Comparison of ENCODE assay signal across 25 cellular contexts in genomic region chr21:28431022-28431421, GRCh38.
"Had no signal": no experiment of that assay in that cellular context is flagged by ENCODE, and none has a peak within 500 bp of the region (broad histone marks: within the 10 kb centered on the region; RNA-seq: fewer than 3 reads in every experiment).

No MANE protein-coding gene starts in this region.

- H3K4me1 Mint-ChIP-seq: activated CD4-positive, alpha-beta T cell treated with anti-CD3 and anti-CD28 coated beads, Interleukin-2, amount 10 ng/mL, durations not matched to agents 7 days and 5 days; activated CD8-positive, alpha-beta memory T cell treated with anti-CD3 and anti-CD28 coated beads, Interleukin-2, amount 10 ng/mL, durations not matched to agents 7 days and 5 days; activated naive CD8-positive, alpha-beta T cell treated with anti-CD3 and anti-CD28 coated beads, Interleukin-2, amount 50 U/mL, for 24 hours; naive thymus-derived CD4-positive, alpha-beta T cell; neural crest cell; stimulated activated naive B cell treated with anti-CD40 and anti-IgM and Interleukin-4, amounts not matched to agents 10 μg/mL and 1 μg/mL and 100 μg/mL, for 72 hours had no signal

- H3K4me3 ChIP-seq: body of pancreas, esophagus muscularis mucosa, gastrocnemius medialis, left ventricle myocardium inferior, right lobe of liver, transverse colon had no signal

- H3K27me3 Mint-ChIP-seq: activated CD4-positive, alpha-beta T cell treated with anti-CD3 and anti-CD28 coated beads, Interleukin-2, amount 10 ng/mL, durations not matched to agents 7 days and 5 days; activated CD8-positive, alpha-beta memory T cell treated with anti-CD3 and anti-CD28 coated beads, Interleukin-2, amount 10 ng/mL, durations not matched to agents 7 days and 5 days; activated CD8-positive, alpha-beta T cell treated with anti-CD3 and anti-CD28 coated beads for 36 hours; activated naive CD8-positive, alpha-beta T cell treated with anti-CD3 and anti-CD28 coated beads, Interleukin-2, amount 50 U/mL, for 24 hours; stimulated activated naive B cell treated with anti-CD40 and anti-IgM and Interleukin-4, amounts not matched to agents 10 μg/mL and 1 μg/mL and 100 μg/mL, for 72 hours had no signal

- DNase-seq: activated CD4-positive, alpha-beta T cell treated with anti-CD3 and anti-CD28 coated beads, Interleukin-2, amount 10 ng/mL, durations not matched to agents 7 days and 5 days; activated CD4-positive, CD25-positive, alpha-beta regulatory T cell treated with anti-CD3 and anti-CD28 coated beads, Interleukin-2, amount 50 U/mL, for 72 hours; activated CD8-positive, alpha-beta memory T cell treated with anti-CD3 and anti-CD28 coated beads, Interleukin-2, amount 10 ng/mL, durations not matched to agents 7 days and 5 days; activated CD8-positive, alpha-beta T cell treated with anti-CD3 and anti-CD28 coated beads for 36 hours; activated gamma-delta T cell; activated naive CD4-positive, alpha-beta T cell treated with anti-CD3 and anti-CD28 coated beads, Interleukin-2, amount 50 U/mL, for 16 hours; activated naive CD8-positive, alpha-beta T cell treated with anti-CD3 and anti-CD28 coated beads, Interleukin-2, amount 50 U/mL, for 24 hours; activated T-cell treated with anti-CD3 and anti-CD28 coated beads for 4 hours; body of pancreas; central memory CD4-positive, alpha-beta T cell; gastrocnemius medialis; hippocampal formation; left ventricle myocardium inferior; naive thymus-derived CD4-positive, alpha-beta T cell; occipital lobe; posterior cingulate gyrus; right lobe of liver; small intestine; stimulated activated CD4-positive, alpha-beta T cell treated with anti-CD3 and anti-CD28 coated beads, Interleukin-15, amount 100 ng/mL, for 24 hours; stimulated activated CD8-positive, alpha-beta memory T cell treated with anti-CD3 and anti-CD28 coated beads, Interleukin-4, amount 100 ng/mL, for 48 hours; stimulated activated naive B cell treated with anti-CD40 and anti-IgM and Interleukin-4, amounts not matched to agents 10 μg/mL and 1 μg/mL and 100 μg/mL, for 72 hours; transverse colon had no signal

- H3K36me3 ChIP-seq: esophagus muscularis mucosa, gastrocnemius medialis, left ventricle myocardium inferior, right lobe of liver, transverse colon had no signal

- H3K4me1 ChIP-seq: body of pancreas, gastrocnemius medialis, left ventricle myocardium inferior, right lobe of liver, transverse colon had no signal

- H3K36me3 Mint-ChIP-seq: activated CD8-positive, alpha-beta memory T cell treated with anti-CD3 and anti-CD28 coated beads, Interleukin-2, amount 10 ng/mL, durations not matched to agents 7 days and 5 days; naive thymus-derived CD4-positive, alpha-beta T cell; stimulated activated naive B cell treated with anti-CD40 and anti-IgM and Interleukin-4, amounts not matched to agents 10 μg/mL and 1 μg/mL and 100 μg/mL, for 72 hours had no signal

- H3K27me3 ChIP-seq: body of pancreas, esophagus muscularis mucosa, gastrocnemius medialis, right lobe of liver, transverse colon had no signal

- H3K4me3 Mint-ChIP-seq: activated CD4-positive, alpha-beta T cell treated with anti-CD3 and anti-CD28 coated beads, Interleukin-2, amount 10 ng/mL, durations not matched to agents 7 days and 5 days; activated CD8-positive, alpha-beta memory T cell treated with anti-CD3 and anti-CD28 coated beads, Interleukin-2, amount 10 ng/mL, durations not matched to agents 7 days and 5 days; activated CD8-positive, alpha-beta T cell treated with anti-CD3 and anti-CD28 coated beads for 36 hours; activated naive CD8-positive, alpha-beta T cell treated with anti-CD3 and anti-CD28 coated beads, Interleukin-2, amount 50 U/mL, for 24 hours; naive thymus-derived CD4-positive, alpha-beta T cell; neural crest cell; stimulated activated naive B cell treated with anti-CD40 and anti-IgM and Interleukin-4, amounts not matched to agents 10 μg/mL and 1 μg/mL and 100 μg/mL, for 72 hours had no signal

- H3K27ac Mint-ChIP-seq: activated CD4-positive, alpha-beta T cell treated with anti-CD3 and anti-CD28 coated beads, Interleukin-2, amount 10 ng/mL, durations not matched to agents 7 days and 5 days; activated CD8-positive, alpha-beta memory T cell treated with anti-CD3 and anti-CD28 coated beads, Interleukin-2, amount 10 ng/mL, durations not matched to agents 7 days and 5 days; activated CD8-positive, alpha-beta T cell treated with anti-CD3 and anti-CD28 coated beads for 36 hours; activated naive CD8-positive, alpha-beta T cell treated with anti-CD3 and anti-CD28 coated beads, Interleukin-2, amount 50 U/mL, for 24 hours; naive thymus-derived CD4-positive, alpha-beta T cell; stimulated activated naive B cell treated with anti-CD40 and anti-IgM and Interleukin-4, amounts not matched to agents 10 μg/mL and 1 μg/mL and 100 μg/mL, for 72 hours had no signal

- H3K9me3 ChIP-seq: body of pancreas, esophagus muscularis mucosa, gastrocnemius medialis, left ventricle myocardium inferior, right lobe of liver, transverse colon had no signal

- H3K9me3 Mint-ChIP-seq: activated CD4-positive, alpha-beta T cell treated with anti-CD3 and anti-CD28 coated beads, Interleukin-2, amount 10 ng/mL, durations not matched to agents 7 days and 5 days; activated CD8-positive, alpha-beta T cell treated with anti-CD3 and anti-CD28 coated beads for 36 hours; activated naive CD8-positive, alpha-beta T cell treated with anti-CD3 and anti-CD28 coated beads, Interleukin-2, amount 50 U/mL, for 24 hours; neural crest cell had no signal

- ATAC-seq: activated CD8-positive, alpha-beta memory T cell treated with anti-CD3 and anti-CD28 coated beads, Interleukin-2, amount 10 ng/mL, durations not matched to agents 7 days and 5 days; activated CD8-positive, alpha-beta T cell treated with anti-CD3 and anti-CD28 coated beads for 36 hours; activated naive CD8-positive, alpha-beta T cell treated with anti-CD3 and anti-CD28 coated beads, Interleukin-2, amount 50 U/mL, for 24 hours; body of pancreas; gastrocnemius medialis; naive thymus-derived CD4-positive, alpha-beta T cell; right lobe of liver; stimulated activated naive B cell treated with anti-CD40 and anti-IgM and Interleukin-4, amounts not matched to agents 10 μg/mL and 1 μg/mL and 100 μg/mL, for 72 hours had no signal

- H3K27ac ChIP-seq: body of pancreas, esophagus muscularis mucosa, gastrocnemius medialis, left ventricle myocardium inferior, right lobe of liver, transverse colon, VCaP had no signal
